Comparison of ENCODE assay signal across 29 cellular contexts in genomic region chr2:179541586-179541985, GRCh38.
"Had no signal": no experiment of that assay in that cellular context is flagged by ENCODE, and none has a peak within 500 bp of the region (broad histone marks: within the 10 kb centered on the region; RNA-seq: fewer than 3 reads in every experiment).

No MANE protein-coding gene starts in this region.

- H3K27me3 ChIP-seq: esophagus squamous epithelium had no signal

- H3K4me1 ChIP-seq: esophagus squamous epithelium had no signal

- DNase-seq: activated B cell treated with CpG ODN at 0.5 μM for 24 hours; activated CD4-positive, alpha-beta T cell treated with anti-CD3 and anti-CD28 coated beads for 48 hours; activated CD4-positive, alpha-beta T cell treated with anti-CD3 and anti-CD28 coated beads, Interleukin-2, amount 50 U/mL, for 1 hour; activated CD4-positive, alpha-beta T cell treated with anti-CD3 and anti-CD28 coated beads, Interleukin-2, amount 50 U/mL, for 48 hours; activated CD8-positive, alpha-beta memory T cell treated with anti-CD3 and anti-CD28 coated beads for 24 hours; activated CD8-positive, alpha-beta T cell treated with anti-CD3 and anti-CD28 coated beads for 36 hours; activated effector memory CD4-positive, alpha-beta T cell treated with Interleukin-2 at 50 U/mL for 16 hours; activated gamma-delta T cell treated with Interleukin-2 at 50 U/mL for 16 hours; activated naive CD4-positive, alpha-beta T cell treated with anti-CD3 and anti-CD28 coated beads, Interleukin-2, amount 50 U/mL, for 16 hours; activated naive CD4-positive, alpha-beta T cell treated with Interleukin-2 at 50 U/mL for 16 hours; activated T-cell treated with anti-CD3 and anti-CD28 coated beads, Interleukin-2, amount 50 U/mL, for 4 hours; amniotic stem cell; anterior cingulate cortex; caudate nucleus; cortex of kidney; dermis blood vessel endothelial cell; effector CD4-positive, alpha-beta T cell; effector memory CD8-positive, alpha-beta T cell; erythroblast; esophagus squamous epithelium; foreskin melanocyte; T-helper 1 cell; T-helper 17 cell; T1000; WERI-Rb-1 had no signal

- H3K27ac ChIP-seq: esophagus squamous epithelium, WERI-Rb-1 had no signal

- H3K4me3 ChIP-seq: esophagus squamous epithelium had no signal

- H3K36me3 Mint-ChIP-seq: activated naive CD8-positive, alpha-beta T cell had no signal

- H3K4me1 Mint-ChIP-seq: activated B cell treated with CpG ODN at 0.5 μM for 24 hours; activated T-helper 17 cell treated with anti-CD3 and anti-CD28 coated beads, Interleukin-2, amount 50 U/mL, for 72 hours; T-helper 17 cell had no signal

- H3K36me3 ChIP-seq: esophagus squamous epithelium, WERI-Rb-1 had no signal

- H3K9me3 Mint-ChIP-seq: activated T-helper 17 cell treated with anti-CD3 and anti-CD28 coated beads, Interleukin-2, amount 50 U/mL, for 72 hours; effector memory CD8-positive, alpha-beta T cell; T-helper 2 cell treated with Interferon-gamma antibody and Interleukin-4, amounts not matched to agents 5 μg/mL and 100 μg/mL, for 36 hours had no signal

- ATAC-seq: activated CD4-positive, CD25-positive, alpha-beta regulatory T cell treated with anti-CD3 and anti-CD28 coated beads, Interleukin-2, amount 50 U/mL, for 24 hours; activated CD8-positive, alpha-beta T cell treated with anti-CD3 and anti-CD28 coated beads for 36 hours; activated T-cell treated with anti-CD3 and anti-CD28 coated beads, Interleukin-2, amount 50 U/mL, for 4 hours; activated T-helper 17 cell treated with anti-CD3 and anti-CD28 coated beads, Interleukin-2, amount 50 U/mL, for 72 hours; effector memory CD8-positive, alpha-beta T cell; T-helper 17 cell had no signal

- H3K9me3 ChIP-seq: esophagus squamous epithelium had no signal

- H3K27ac Mint-ChIP-seq: activated B cell treated with CpG ODN at 0.5 μM for 24 hours; activated CD8-positive, alpha-beta T cell treated with anti-CD3 and anti-CD28 coated beads for 36 hours; activated naive CD8-positive, alpha-beta T cell; activated T-helper 17 cell treated with anti-CD3 and anti-CD28 coated beads, Interleukin-2, amount 50 U/mL, for 72 hours; effector memory CD8-positive, alpha-beta T cell; T-helper 17 cell; T-helper 2 cell treated with Interferon-gamma antibody and Interleukin-4, amounts not matched to agents 5 μg/mL and 100 μg/mL, for 36 hours had no signal

- H3K27me3 Mint-ChIP-seq: activated CD8-positive, alpha-beta T cell treated with anti-CD3 and anti-CD28 coated beads for 36 hours; activated T-helper 17 cell treated with anti-CD3 and anti-CD28 coated beads, Interleukin-2, amount 50 U/mL, for 72 hours; effector memory CD8-positive, alpha-beta T cell had no signal

- H3K4me3 Mint-ChIP-seq: activated B cell treated with CpG ODN at 0.5 μM for 24 hours; activated CD8-positive, alpha-beta T cell treated with anti-CD3 and anti-CD28 coated beads for 36 hours; activated naive CD8-positive, alpha-beta T cell; activated T-cell treated with anti-CD3 and anti-CD28 coated beads, Interleukin-2, amount 50 U/mL, for 4 hours; activated T-helper 17 cell treated with anti-CD3 and anti-CD28 coated beads, Interleukin-2, amount 50 U/mL, for 72 hours; effector memory CD8-positive, alpha-beta T cell; T-helper 17 cell; T-helper 2 cell treated with Interferon-gamma antibody and Interleukin-4, amounts not matched to agents 5 μg/mL and 100 μg/mL, for 36 hours had no signal
